8 cellular contexts compared by ENCODE assay signal in the genomic region with DNA sequence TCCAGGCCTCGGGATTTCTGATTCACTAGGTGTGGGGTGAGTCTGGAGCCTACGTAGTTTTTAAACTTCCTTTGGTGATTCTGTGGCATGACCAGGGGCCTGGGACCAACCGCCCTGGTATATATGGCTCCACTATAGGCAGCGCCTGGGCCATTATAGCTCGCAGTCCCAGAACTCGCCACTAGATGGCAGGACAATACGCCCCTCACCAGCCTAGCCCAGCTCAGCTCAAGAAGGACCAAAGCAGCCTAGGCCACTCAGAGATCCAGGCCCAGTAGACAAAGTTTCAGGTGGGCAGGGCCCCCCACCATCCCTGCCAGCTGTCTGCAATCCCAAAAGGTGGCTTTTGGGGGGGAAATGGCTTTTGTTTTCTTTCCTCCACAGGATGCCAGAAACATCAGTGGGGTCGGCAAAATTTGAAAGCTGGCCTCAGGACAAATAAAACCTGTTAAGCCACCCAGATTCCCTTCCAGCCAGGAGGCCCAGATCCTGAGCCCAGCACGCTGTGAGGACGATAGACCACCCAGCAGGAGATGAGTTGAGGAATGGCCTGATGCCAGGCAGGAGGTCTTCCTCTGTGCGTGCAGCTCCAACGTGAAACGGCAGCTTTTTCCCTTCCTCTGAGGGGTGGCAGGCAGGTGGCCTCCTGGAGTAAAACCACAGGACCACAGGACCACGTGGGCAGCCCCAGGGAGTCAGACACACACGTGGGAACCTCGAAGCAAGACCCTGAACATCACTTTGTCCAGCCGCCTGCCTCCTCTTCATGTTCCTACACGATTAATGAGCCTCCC. TPM values are rescaled to one million over a fixed set of nuclear protein-coding genes. Genes with fewer than 3 reads are reported as not detected.
DNase-seq lines count a peak whose midpoint lies in the region; ATAC-seq and TF ChIP-seq lines count a peak whose summit lies in the region.

No MANE protein-coding gene starts in this region.

- DNase-seq in GDM1 (lab: John Stamatoyannopoulos, UW) (peak; percentile 72), NOMO-1 (lab: John Stamatoyannopoulos, UW; ENCODE audit: unreplicated experiment in 2 of 2) (peak; percentile 28 to 37), mucosa of descending colon (peak in 2 of 3 donors; percentile 87 to 92)
- peak; percentile 90 for DNase-seq in activated CD8-positive, alpha-beta memory T cell treated with anti-CD3 and anti-CD28 coated beads for 24 hours
- peak; percentile 66 to 75 (median 70) for DNase-seq in effector memory CD8-positive, alpha-beta T cell
- peak; percentile 90 for DNase-seq in stimulated activated CD8-positive, alpha-beta memory T cell treated with anti-CD3 and anti-CD28 coated beads, Interleukin-4, amount 100 ng/mL, for 48 hours

- no peaks in the 10 kb centered on the region for H3K36me3 ChIP-seq in mucosa of descending colon (ENCODE audit: low read depth)

- no peaks in the 10 kb centered on the region for H3K4me1 ChIP-seq in mucosa of descending colon (ENCODE audit: low read depth)

- no peak overlapping the region for H3K4me3 ChIP-seq in mucosa of descending colon

- H3K27me3 Mint-ChIP-seq in effector memory CD8-positive, alpha-beta T cell: peaks cover 13 to 29% of the 10 kb centered on the region in 2 donors

- H3K4me3 Mint-ChIP-seq in effector memory CD8-positive, alpha-beta T cell: no peak overlapping the region

- TF ChIP-seq CTCF in mucosa of descending colon (IDR thresholded peaks at IDR 0.05): peak; percentile 89

- H3K36me3 Mint-ChIP-seq in effector memory CD8-positive, alpha-beta T cell (ENCODE audit: insufficient read depth): no peaks in the 10 kb centered on the region

- H3K9me3 Mint-ChIP-seq in effector memory CD8-positive, alpha-beta T cell: no peaks in the 10 kb centered on the region

- ATAC-seq in HG03280 (IDR thresholded peaks at IDR 0.05; ENCODE audit: unreplicated experiment): peak; percentile 62
- ATAC-seq in effector memory CD8-positive, alpha-beta T cell (replicated peaks): peak; percentile 93
- ATAC-seq in mucosa of descending colon: peak; percentile 98
- no peak for ATAC-seq in GM19035 (IDR thresholded peaks at IDR 0.05; ENCODE audit: unreplicated experiment)

- no peak overlapping the region for H3K27ac Mint-ChIP-seq in effector memory CD8-positive, alpha-beta T cell

- no peaks in the 10 kb centered on the region for H3K4me1 Mint-ChIP-seq in effector memory CD8-positive, alpha-beta T cell (ENCODE audit: low read depth in 2 of 2)

- H3K9me3 ChIP-seq in mucosa of descending colon: no peaks in the 10 kb centered on the region

- intact Hi-C loops in mucosa of descending colon (cut with DNase I, micrococcal nuclease): loop anchor here (10.0 kb wide), 1 partner anchor 176 kb away; no protein-coding TSS in a partner anchor

RNA-seq across cellular contexts. Expression of a gene that starts 24.8 kb away (rescaled TPM):
- total RNA-seq in mucosa of descending colon: 10 to 100 TPM; 19.1 to 31.8 (median 26.6) TPM

Comparison
In these comparisons a context has a peak if more than half of its experiments do, and no peak if none do; other contexts are left out.
1. DNase-seq: peak in every context shown above with its lines; median percentile 90 in activated CD8-positive, alpha-beta memory T cell treated with anti-CD3 and anti-CD28 coated beads for 24 hours; 90 in stimulated activated CD8-positive, alpha-beta memory T cell treated with anti-CD3 and anti-CD28 coated beads, Interleukin-4, amount 100 ng/mL, for 48 hours; 90 in mucosa of descending colon; 72 in GDM1; 70 in effector memory CD8-positive, alpha-beta T cell; 32 in NOMO-1.